In genomic region chr5:161009817-161010216, GRCh38 we compare ENCODE assay signal across 17 cellular contexts.
"Had no signal": no experiment of that assay in that cellular context is flagged by ENCODE, and none has a peak within 500 bp of the region (broad histone marks: within the 10 kb centered on the region; RNA-seq: fewer than 3 reads in every experiment).

No MANE protein-coding gene starts in this region.

- H3K36me3 ChIP-seq: stomach, suprapubic skin, thoracic aorta, thyroid gland, tibial artery, tibial nerve, transverse colon, upper lobe of left lung, upper lobe of right lung, uterus, vagina had no signal

- H3K27ac ChIP-seq: stomach, suprapubic skin, testis, thoracic aorta, thyroid gland, tibial artery, tibial nerve, transverse colon, upper lobe of left lung, upper lobe of right lung, uterus, vagina had no signal

- H3K4me3 ChIP-seq: stomach, suprapubic skin, testis, thoracic aorta, thyroid gland, tibial artery, tibial nerve, transverse colon, upper lobe of left lung, upper lobe of right lung, uterus, vagina had no signal

- H3K9me3 ChIP-seq: testis, thoracic aorta, thyroid gland, transverse colon, upper lobe of right lung, uterus, vagina had no signal

- H3K4me1 ChIP-seq: suprapubic skin, testis, thyroid gland, tibial artery, tibial nerve, transverse colon, upper lobe of left lung, upper lobe of right lung, uterus, vagina had no signal

- ATAC-seq: stimulated activated effector memory CD8-positive, alpha-beta T cell treated with anti-CD3 and anti-CD28 coated beads, Interleukin-12 subunit alpha, Interleukin-12 subunit beta, amount 100 ng/mL, for 72 hours; stimulated activated memory B cell treated with anti-CD40 and anti-IgM and Interleukin-4, amounts not matched to agents 10 μg/mL and 1 μg/mL and 100 μg/mL, for 72 hours; stimulated activated naive B cell treated with anti-CD40 and anti-IgM and Interleukin-4, amounts not matched to agents 10 μg/mL and 1 μg/mL and 100 μg/mL, for 72 hours; stimulated activated naive CD8-positive, alpha-beta T cell treated with anti-CD3 and anti-CD28 coated beads, Interleukin-15, amount 100 ng/mL, for 72 hours; stimulated activated naive CD8-positive, alpha-beta T cell treated with anti-CD3 and anti-CD28 coated beads, Interleukin-15, Interleukin-2, amounts not matched to agents 100 U/mL and 50 U/mL, for 24 hours; upper lobe of right lung had no signal
